In genomic region chr3:123262226-123262625, GRCh38 we compare ENCODE assay signal across 23 cellular contexts.
"Had no signal": no experiment of that assay in that cellular context is flagged by ENCODE, and none has a peak within 500 bp of the region (broad histone marks: within the 10 kb centered on the region; RNA-seq: fewer than 3 reads in every experiment).

No MANE protein-coding gene starts in this region.

- H3K9me3 ChIP-seq: esophagus muscularis mucosa, gastroesophageal sphincter, lower lobe of right lung, psoas muscle, right atrium auricular region, spleen, thoracic aorta, upper lobe of left lung had no signal

- H3K27me3 ChIP-seq: dorsolateral prefrontal cortex, esophagus muscularis mucosa, gastroesophageal sphincter, heart left ventricle, right atrium auricular region, spleen, upper lobe of left lung had no signal

- ATAC-seq: effector memory CD8-positive, alpha-beta T cell; gastroesophageal sphincter; heart left ventricle; lower lobe of right lung; natural killer cell; psoas muscle had no signal

- H3K9me3 Mint-ChIP-seq: activated naive CD4-positive, alpha-beta T cell treated with anti-CD3 and anti-CD28 coated beads for 36 hours; central memory CD8-positive, alpha-beta T cell; effector memory CD8-positive, alpha-beta T cell; natural killer cell had no signal

- H3K27ac ChIP-seq: dorsolateral prefrontal cortex, esophagus muscularis mucosa, gastroesophageal sphincter, heart left ventricle, lower lobe of right lung, psoas muscle, right atrium auricular region, spleen, thoracic aorta, upper lobe of left lung had no signal

- H3K27me3 Mint-ChIP-seq: central memory CD8-positive, alpha-beta T cell; effector memory CD8-positive, alpha-beta T cell had no signal

- DNase-seq: activated CD4-positive, alpha-beta T cell treated with anti-CD3 and anti-CD28 coated beads, Interleukin-2, amount 50 U/mL, for 1 hour; activated CD8-positive, alpha-beta T cell treated with anti-CD3 and anti-CD28 coated beads, Interleukin-2, amount 10 ng/mL, durations not matched to agents 7 days and 5 days; activated effector memory CD4-positive, alpha-beta T cell treated with Interleukin-2 at 50 U/mL for 16 hours; activated naive CD4-positive, alpha-beta T cell treated with anti-CD3 and anti-CD28 coated beads for 36 hours; activated T-cell treated with anti-CD3 and anti-CD28 coated beads, Interleukin-2, amount 50 U/mL, for 1 hour; dorsolateral prefrontal cortex; effector memory CD8-positive, alpha-beta T cell; heart left ventricle; islet precursor cell; lower lobe of right lung; natural killer cell; psoas muscle; spleen; stimulated activated CD4-positive, alpha-beta T cell treated with anti-CD3 and anti-CD28 coated beads, Interleukin-4, amount 100 ng/mL, for 1 hour; stimulated activated naive CD4-positive, alpha-beta T cell treated with Interleukin-2 at 50 U/mL for 16 hours; SW 1271; T-helper 2 cell; upper lobe of left lung had no signal

- H3K27ac Mint-ChIP-seq: activated CD8-positive, alpha-beta T cell treated with anti-CD3 and anti-CD28 coated beads, Interleukin-2, amount 10 ng/mL, durations not matched to agents 7 days and 5 days; activated naive CD4-positive, alpha-beta T cell treated with anti-CD3 and anti-CD28 coated beads for 36 hours had no signal

- H3K4me3 ChIP-seq: dorsolateral prefrontal cortex, esophagus muscularis mucosa, gastroesophageal sphincter, heart left ventricle, lower lobe of right lung, psoas muscle, right atrium auricular region, spleen, thoracic aorta, upper lobe of left lung had no signal

- H3K4me1 Mint-ChIP-seq: natural killer cell had no signal

- H3K4me1 ChIP-seq: gastroesophageal sphincter, lower lobe of right lung, psoas muscle, right atrium auricular region, spleen, upper lobe of left lung had no signal

- H3K36me3 Mint-ChIP-seq: natural killer cell had no signal

- H3K36me3 ChIP-seq: right atrium auricular region, thoracic aorta had no signal

- H3K4me3 Mint-ChIP-seq: activated CD8-positive, alpha-beta T cell treated with anti-CD3 and anti-CD28 coated beads, Interleukin-2, amount 10 ng/mL, durations not matched to agents 7 days and 5 days; activated naive CD4-positive, alpha-beta T cell treated with anti-CD3 and anti-CD28 coated beads for 36 hours; central memory CD8-positive, alpha-beta T cell; effector memory CD8-positive, alpha-beta T cell; natural killer cell had no signal
